ENCODE assay signal across 15 cellular contexts in genomic region chr3:149555941-149556340, GRCh38.
DNase-seq lines count a peak whose midpoint lies in the region; ATAC-seq and TF ChIP-seq lines count a peak whose summit lies in the region.
"Had no signal": no experiment of that assay in that cellular context is flagged by ENCODE, and none has a peak within 500 bp of the region (broad histone marks: within the 10 kb centered on the region; RNA-seq: fewer than 3 reads in every experiment).

No MANE protein-coding gene starts in this region.

- POLR2A ChIA-PET in Caco-2 (lab: Charles Lee): no interaction called here

- H3K36me3 ChIP-seq in left lung (no peaks in the 10 kb centered on the region), thyroid gland (no peaks in the 10 kb centered on the region), Caco-2 (ENCODE audit: control insufficient read depth, insufficient read depth, low read length) (no peaks in the 10 kb centered on the region), HAP-1 (replicated peaks) (no peaks in the 10 kb centered on the region)

- no peak for TF ChIP-seq POLR2A in thyroid gland (IDR thresholded peaks at IDR 0.05)

- CTCF ChIA-PET in Caco-2 (lab: Charles Lee): no interaction called here

- H3K27ac ChIP-seq in left lung (peak overlapping the region in 1 of 2 donors; percentile 26), thyroid gland (peak overlapping the region in 2 of 3 donors; percentile 50 to 88)

- TF ChIP-seq CTCF in chondrocyte (IDR thresholded peaks at IDR 0.05): no peak
- no peak for TF ChIP-seq CTCF in left lung (IDR thresholded peaks at IDR 0.05)
- no peak for TF ChIP-seq CTCF in thyroid gland (IDR thresholded peaks at IDR 0.05)
- TF ChIP-seq CTCF in Caco-2 (IDR thresholded peaks at IDR 0.05; ENCODE audit: insufficient read depth in 1 of 2, low read depth in 1 of 2, low read length in 1 of 2, severe bottlenecking in 1 of 2, unreplicated experiment in 1 of 2): no peak

- H3K4me1 ChIP-seq in left lung (peaks cover 12 to 17% of the 10 kb centered on the region in 2 donors), thyroid gland (peaks cover 22 to 36% of the 10 kb centered on the region in 2 donors), Caco-2 (no peaks in the 10 kb centered on the region), HAP-1 (peaks cover 8% of the 10 kb centered on the region)

- no peak overlapping the region for H3K4me3 Mint-ChIP-seq in chondrocyte (ENCODE audit: unreplicated experiment)
- H3K4me3 Mint-ChIP-seq in Caco-2 (ENCODE audit: unreplicated experiment): no peak overlapping the region
- H3K4me3 Mint-ChIP-seq: type B pancreatic cell had no signal

- H3K4me3 ChIP-seq in left lung (no peak overlapping the region), thyroid gland (replicated peaks in 1 of 3) (no peak overlapping the region), Caco-2 (ENCODE audit: low read depth, low read length) (no peak overlapping the region), HAP-1 (no peak overlapping the region)

- intact Hi-C loops in left lung (cut with DNase I) (no loop called here), thyroid gland (cut with DNase I) (no loop called here), Caco-2 (cut with micrococcal nuclease; ENCODE audit: unreplicated experiment) (no loop called here)

- H3K36me3 Mint-ChIP-seq in chondrocyte (ENCODE audit: low read depth) (no peaks in the 10 kb centered on the region), Caco-2 (ENCODE audit: insufficient read depth, unreplicated experiment) (no peaks in the 10 kb centered on the region)

- ATAC-seq in left lung: peak; percentile 13
- ATAC-seq: esophagus mucosa, left lobe of liver had no signal

- 65% methylated on average over 2 of the region's 2 CpGs for WGBS in thyroid gland, 2 donors

- H3K27me3 Mint-ChIP-seq in chondrocyte (ENCODE audit: low read depth): no peaks in the 10 kb centered on the region
- H3K27me3 Mint-ChIP-seq in Caco-2 (ENCODE audit: insufficient read depth, unreplicated experiment): no peaks in the 10 kb centered on the region
- H3K27me3 Mint-ChIP-seq: progenitor cell of endocrine pancreas, type B pancreatic cell had no signal

- H3K9me3 ChIP-seq in left lung: no peaks in the 10 kb centered on the region
- no peaks in the 10 kb centered on the region for H3K9me3 ChIP-seq in thyroid gland
- no peaks in the 10 kb centered on the region for H3K9me3 ChIP-seq in Caco-2
- no peaks in the 10 kb centered on the region for H3K9me3 ChIP-seq in HAP-1

- H3K27ac Mint-ChIP-seq in chondrocyte (ENCODE audit: unreplicated experiment) (peak overlapping the region; percentile 90), Caco-2 (ENCODE audit: unreplicated experiment) (no peak overlapping the region)
- H3K27ac Mint-ChIP-seq: type B pancreatic cell had no signal

- DNase-seq in M059J (ENCODE audit: low read depth): peak; percentile 76
- no peak for DNase-seq in chondrocyte (ENCODE audit: low spot score)
- DNase-seq in left lung: no peak
- DNase-seq in thyroid gland: no peak
- no peak for DNase-seq in Caco-2
- DNase-seq in NCI-H2171 treated with DMSO at 0.1 percent for 48 hours (lab: John Stamatoyannopoulos, UW): no peak
- DNase-seq in HAP-1 (ENCODE audit: low spot score in 2 of 2): no peak
- DNase-seq in HCEC 1CT: no peak
- DNase-seq: amygdala, NCI-H1048, NCI-H774 had no signal

- H3K9me3 Mint-ChIP-seq in chondrocyte (ENCODE audit: low read depth): no peaks in the 10 kb centered on the region
- H3K9me3 Mint-ChIP-seq in Caco-2 (ENCODE audit: unreplicated experiment): no peaks in the 10 kb centered on the region
- H3K9me3 Mint-ChIP-seq: type B pancreatic cell had no signal

- in situ Hi-C loops in HAP-1 (cut with MboI; ENCODE audit: low sequenced_read_pairs): no loop called here

- BruUV-seq in Caco-2 (replicated peaks; lab: Mats Ljungman, UMichigan): no TSS peak

- H3K27me3 ChIP-seq in left lung: no peaks in the 10 kb centered on the region
- H3K27me3 ChIP-seq in thyroid gland: no peaks in the 10 kb centered on the region
- no peaks in the 10 kb centered on the region for H3K27me3 ChIP-seq in Caco-2 (replicated peaks; ENCODE audit: control insufficient read depth, insufficient read depth, low read length)
- no peaks in the 10 kb centered on the region for H3K27me3 ChIP-seq in HAP-1 (ENCODE audit: low read depth)

- H3K4me1 Mint-ChIP-seq in chondrocyte (ENCODE audit: low read depth) (peaks cover 78% of the 10 kb centered on the region), Caco-2 (ENCODE audit: low read depth, unreplicated experiment) (no peaks in the 10 kb centered on the region)
